Comparison of ENCODE assay signal across 17 cellular contexts in genomic region chr2:86809481-86810121, GRCh38. TPM values are rescaled to one million over a fixed set of nuclear protein-coding genes. Genes with fewer than 3 reads are reported as not detected.
A peak's percentile ranks its signal among the peaks of the same experiment; 100 is the strongest.
DNase-seq lines count a peak whose midpoint lies in the region; ATAC-seq and TF ChIP-seq lines count a peak whose summit lies in the region.
"Had no signal": no experiment of that assay in that cellular context is flagged by ENCODE, and none has a peak within 500 bp of the region (broad histone marks: within the 10 kb centered on the region; RNA-seq: fewer than 3 reads in every experiment).

No MANE protein-coding gene starts in this region.

- H3K9me3 Mint-ChIP-seq in CD4-positive, CD25-positive, alpha-beta regulatory T cell: no peaks in the 10 kb centered on the region
- H3K9me3 Mint-ChIP-seq in natural killer cell treated with Interleukin-12 subunit alpha and Interleukin-12 subunit beta and Interleukin-15 and Interleukin-18, amount 100 ng/mL, for 72 hours: no peaks in the 10 kb centered on the region

- peaks cover 82% of the 10 kb centered on the region for H3K27me3 Mint-ChIP-seq in CD4-positive, CD25-positive, alpha-beta regulatory T cell
- H3K27me3 Mint-ChIP-seq in natural killer cell treated with Interleukin-12 subunit alpha and Interleukin-12 subunit beta and Interleukin-15 and Interleukin-18, amount 100 ng/mL, for 72 hours: peaks cover 8 to 17% of the 10 kb centered on the region in 2 donors

- ATAC-seq in CD4-positive, CD25-positive, alpha-beta regulatory T cell (ENCODE audit: low read depth in 2 of 2): no peak
- peak in 1 of 2 donors; percentile 34 for ATAC-seq in natural killer cell treated with Interleukin-12 subunit alpha and Interleukin-12 subunit beta and Interleukin-15 and Interleukin-18, amount 100 ng/mL, for 72 hours
- ATAC-seq in GM19035 (IDR thresholded peaks at IDR 0.05; ENCODE audit: unreplicated experiment) (no peak), HG02973 (IDR thresholded peaks at IDR 0.05; ENCODE audit: unreplicated experiment) (no peak)

- no peak for TF ChIP-seq CTCF in GM10248 (IDR thresholded peaks at IDR 0.05; ENCODE audit: control extremely low read depth, extremely low read depth, low read depth, missing control alignments)

- H3K9me3 ChIP-seq in CD4-positive, CD25-positive, alpha-beta regulatory T cell (ENCODE audit: control insufficient read depth in 2 of 2, low read length in 2 of 2): no peaks in the 10 kb centered on the region
- no peaks in the 10 kb centered on the region for H3K9me3 ChIP-seq in KOPT-K1 (ENCODE audit: insufficient read depth, low read length, poor library complexity, severe bottlenecking)
- H3K9me3 ChIP-seq: prostate gland had no signal

- no peak overlapping the region for H3K4me3 ChIP-seq in CD4-positive, CD25-positive, alpha-beta regulatory T cell (ENCODE audit: low read depth, low read length)
- H3K4me3 ChIP-seq: prostate gland had no signal

- peaks cover 16% of the 10 kb centered on the region for H3K27me3 ChIP-seq in CD4-positive, CD25-positive, alpha-beta regulatory T cell (ENCODE audit: control insufficient read depth, insufficient read depth, low read length)

- peaks cover 5 to 28% (median 19%) of the 10 kb centered on the region in 4 donors for H3K4me1 Mint-ChIP-seq in CD4-positive, CD25-positive, alpha-beta regulatory T cell
- peaks cover 18 to 25% of the 10 kb centered on the region in 2 donors for H3K4me1 Mint-ChIP-seq in natural killer cell treated with Interleukin-12 subunit alpha and Interleukin-12 subunit beta and Interleukin-15 and Interleukin-18, amount 100 ng/mL, for 72 hours (ENCODE audit: low read depth in 2 of 2)

- POLR2A ChIA-PET in GM10248 (lab: Yijun Ruan, JAX): no interaction called here

- no peak overlapping the region for H3K27ac Mint-ChIP-seq in CD4-positive, CD25-positive, alpha-beta regulatory T cell
- peak overlapping the region in 1 of 2 donors; percentile 71 for H3K27ac Mint-ChIP-seq in natural killer cell treated with Interleukin-12 subunit alpha and Interleukin-12 subunit beta and Interleukin-15 and Interleukin-18, amount 100 ng/mL, for 72 hours

- H3K36me3 Mint-ChIP-seq in CD4-positive, CD25-positive, alpha-beta regulatory T cell: no peaks in the 10 kb centered on the region
- no peaks in the 10 kb centered on the region for H3K36me3 Mint-ChIP-seq in natural killer cell treated with Interleukin-12 subunit alpha and Interleukin-12 subunit beta and Interleukin-15 and Interleukin-18, amount 100 ng/mL, for 72 hours

- peaks cover 27% of the 10 kb centered on the region for H3K4me1 ChIP-seq in CD4-positive, CD25-positive, alpha-beta regulatory T cell (ENCODE audit: control insufficient read depth, insufficient read depth, low read length, poor library complexity, severe bottlenecking)
- H3K4me1 ChIP-seq: prostate gland had no signal

- peak in 1 of 3 donors; percentile 46 for DNase-seq in CD4-positive, CD25-positive, alpha-beta regulatory T cell
- DNase-seq in cerebellum (ENCODE audit: low spot score): peak; percentile 17
- DNase-seq in natural killer cell treated with Interleukin-12 subunit alpha and Interleukin-12 subunit beta and Interleukin-15 and Interleukin-18, amount 100 ng/mL, for 72 hours (ENCODE audit: low spot score): no peak
- DNase-seq in GM10248 (ENCODE audit: extremely low spot score): no peak
- DNase-seq in GM03348 (ENCODE audit: low spot score): no peak
- DNase-seq: AML-193; EL; IMR-90; mesendoderm; NCI-H1105; NCI-H446; stimulated activated CD4-positive, alpha-beta T cell treated with anti-CD3 and anti-CD28 coated beads, Interleukin-2, amount 100 ng/mL, for 48 hours; T1000 had no signal

- peak overlapping the region in 3 of 4 donors; percentile 18 to 76 (median 75) for H3K4me3 Mint-ChIP-seq in CD4-positive, CD25-positive, alpha-beta regulatory T cell
- peak overlapping the region; percentile 87 for H3K4me3 Mint-ChIP-seq in natural killer cell treated with Interleukin-12 subunit alpha and Interleukin-12 subunit beta and Interleukin-15 and Interleukin-18, amount 100 ng/mL, for 72 hours

- no peaks in the 10 kb centered on the region for H3K36me3 ChIP-seq in CD4-positive, CD25-positive, alpha-beta regulatory T cell (ENCODE audit: control insufficient read depth, insufficient read depth, low read length)
- H3K36me3 ChIP-seq in KOPT-K1 (ENCODE audit: insufficient read depth, low read length): no peaks in the 10 kb centered on the region
- H3K36me3 ChIP-seq: prostate gland had no signal

- no peak overlapping the region for H3K27ac ChIP-seq in CD4-positive, CD25-positive, alpha-beta regulatory T cell (ENCODE audit: insufficient read depth, low read length, poor library complexity, severe bottlenecking)
- H3K27ac ChIP-seq in KOPT-K1 (ENCODE audit: low read depth, low read length, poor library complexity, severe bottlenecking): peak overlapping the region; percentile 16
- H3K27ac ChIP-seq: prostate gland had no signal

- CTCF ChIA-PET in GM10248 (lab: Yijun Ruan, JAX): interaction anchor here (1.3 to 3.5 kb wide), 4 partner anchors 9 to 46 kb away, joined by 5 to 11 read pairs (median 8); no protein-coding TSS in a partner anchor

RNA-seq across cellular contexts. Expression of gene CD8A, which starts 18.9 kb away (rescaled TPM):
- total RNA-seq in CD4-positive, CD25-positive, alpha-beta regulatory T cell: not detected
- polyA plus RNA-seq in CD4-positive, CD25-positive, alpha-beta regulatory T cell: 1 to 10 TPM in 1 of 4 donors, under 1 TPM in 3; 0.24 to 1.8 (median 0.57) TPM
- 1.5 TPM for total RNA-seq in cerebellum
- 10 to 100 TPM; 67.8 to 85.0 TPM for total RNA-seq in natural killer cell treated with Interleukin-12 subunit alpha and Interleukin-12 subunit beta and Interleukin-15 and Interleukin-18, amount 100 ng/mL, for 72 hours
- total RNA-seq: IMR-90 had no signal
- polyA plus RNA-seq: IMR-90 had no signal

RNA-seq across cellular contexts. Expression of gene CD8B, which starts 52.1 kb away (rescaled TPM):
- total RNA-seq in CD4-positive, CD25-positive, alpha-beta regulatory T cell: 0.62 TPM
- polyA plus RNA-seq in CD4-positive, CD25-positive, alpha-beta regulatory T cell: 1 to 10 TPM; 2.6 to 4.9 (median 3.2) TPM
- total RNA-seq in cerebellum: 0.27 TPM
- 10 to 100 TPM in 1 of 2 donors, 1 to 10 TPM in 1; 8.4 to 31.5 TPM for total RNA-seq in natural killer cell treated with Interleukin-12 subunit alpha and Interleukin-12 subunit beta and Interleukin-15 and Interleukin-18, amount 100 ng/mL, for 72 hours
- total RNA-seq: IMR-90 had no signal
- polyA plus RNA-seq: IMR-90 had no signal

Comparison
In these comparisons a context has a peak if more than half of its experiments do, and no peak if none do; other contexts are left out.
1. RNA of gene CD8A, which starts 18.9 kb away (total RNA-seq): 67.8 to 85.0 TPM in natural killer cell treated with Interleukin-12 subunit alpha and Interleukin-12 subunit beta and Interleukin-15 and Interleukin-18, amount 100 ng/mL, for 72 hours; 1.5 TPM in cerebellum (single experiment) and not detected in CD4-positive, CD25-positive, alpha-beta regulatory T cell (single experiment); every median in the first group is over 10 times any median in the second.